ENCODE assay signal across 13 cellular contexts in genomic region chr6:28317866-28318265, GRCh38. TPM values are rescaled to one million over a fixed set of nuclear protein-coding genes. Genes with fewer than 3 reads are reported as not detected.
A peak's percentile ranks its signal among the peaks of the same experiment; 100 is the strongest.
DNase-seq lines count a peak whose midpoint lies in the region; ATAC-seq, FAIRE-seq and TF ChIP-seq lines count a peak whose summit lies in the region.
"Not testable (repeated sequence)": the region's sequence is repeated elsewhere in the genome, so short reads cannot be mapped to it uniquely, and the experiment has no call there.
"Had no signal": no experiment of that assay in that cellular context is flagged by ENCODE, and none has a peak within 500 bp of the region (broad histone marks: within the 10 kb centered on the region; RNA-seq: fewer than 3 reads in every experiment).

No MANE protein-coding gene starts in this region.

- not testable (repeated sequence) for H2BK120ac ChIP-seq in IMR-90 (ENCODE audit: low read depth, low read length)

- not testable (repeated sequence) for TF ChIP-seq RAD21 in IMR-90 (IDR thresholded peaks at IDR 0.05; ENCODE audit: low read length)

- not testable (repeated sequence) for H2BK5ac ChIP-seq in IMR-90 (ENCODE audit: low read depth, low read length, poor library complexity, severe bottlenecking)

- DNase-seq in ELR (ENCODE audit: low read depth) = peak; percentile 57
- peak; percentile 68 for DNase-seq in HCEC 1CT
- DNase-seq in IMR-90 = peak; percentile 17
- peak; percentile 59 for DNase-seq in RKO (ENCODE audit: low spot score)
- not testable (repeated sequence) for DNase-seq in astrocyte (ENCODE audit: low read depth)
- DNase-seq in fibroblast of mammary gland (ENCODE audit: low read depth) = peak; percentile 61
- peak; percentile 14 for DNase-seq in iris pigment epithelial cell (ENCODE audit: low read depth)

- not testable (repeated sequence) for H3K36me3 ChIP-seq in IMR-90 (ENCODE audit: control insufficient read depth, insufficient read depth, low read length); astrocyte (ENCODE audit: insufficient read depth, low read length)

- not testable (repeated sequence) for H2AFZ ChIP-seq in IMR-90 (replicated peaks; ENCODE audit: low read length, poor library complexity); astrocyte (ENCODE audit: low read depth, low read length)

- not testable (repeated sequence) for H3K9me3 Mint-ChIP-seq in astrocyte (ENCODE audit: unreplicated experiment)

- not testable (repeated sequence) for H3K56ac ChIP-seq in IMR-90 (ENCODE audit: extremely low read depth, insufficient read depth, low read length)

- not testable (repeated sequence) for H3K4me1 Mint-ChIP-seq in astrocyte (ENCODE audit: low read depth, unreplicated experiment)

- intact Hi-C loops in IMR-90 (cut with micrococcal nuclease) = not testable (repeated sequence)

- H3K27ac Mint-ChIP-seq in astrocyte (ENCODE audit: unreplicated experiment) = not testable (repeated sequence)

- not testable (repeated sequence) for H3K9me1 ChIP-seq in IMR-90 (ENCODE audit: insufficient read depth, low read length)

- not testable (repeated sequence) for H4K20me1 ChIP-seq in IMR-90 (ENCODE audit: insufficient read depth, low read length); astrocyte (ENCODE audit: insufficient read depth, low read length)

- H3K23ac ChIP-seq in IMR-90 (ENCODE audit: low read depth, low read length) = not testable (repeated sequence)

- H3K4me3 ChIP-seq in IMR-90 (ENCODE audit: insufficient read depth, low read depth, low read length); astrocyte (ENCODE audit: insufficient read depth, low read depth, low read length); fibroblast of mammary gland (ENCODE audit: control insufficient read depth, low read depth, low read length): not testable (repeated sequence)

- H3K4me2 ChIP-seq in IMR-90 (ENCODE audit: low read depth, low read length); astrocyte (ENCODE audit: low read length): not testable (repeated sequence)

- not testable (repeated sequence) for H3K4me3 Mint-ChIP-seq in astrocyte (ENCODE audit: unreplicated experiment)

- not testable (repeated sequence) for ATAC-seq in IMR-90 (ENCODE audit: low read depth)

- not testable (repeated sequence) for H3K18ac ChIP-seq in IMR-90 (ENCODE audit: low read depth, low read length)

- not testable (repeated sequence) for H2BK15ac ChIP-seq in IMR-90 (ENCODE audit: low read depth, low read length)

- not testable (repeated sequence) for H3K27ac ChIP-seq in IMR-90 (ENCODE audit: insufficient read depth, low read length); astrocyte (ENCODE audit: low read depth, low read length)

- not testable (repeated sequence) for H3K79me1 ChIP-seq in IMR-90 (ENCODE audit: low read depth in 1 of 2, low read length in 2 of 2)

- H4K91ac ChIP-seq in IMR-90 (ENCODE audit: insufficient read depth, low read depth, low read length) = not testable (repeated sequence)

- not testable (repeated sequence) for H3K4ac ChIP-seq in IMR-90 (ENCODE audit: low read depth, low read length)

- CTCF ChIA-PET in IMR-90 (lab: Yijun Ruan, JAX) = interaction anchor here (1.4 kb wide), 1 partner anchor 18 kb away, joined by 4 read pairs; no protein-coding TSS in a partner anchor

- not testable (repeated sequence) for BruUV-seq in IMR-90 (replicated peaks; lab: Mats Ljungman, UMichigan)

- not testable (repeated sequence) for H3K9ac ChIP-seq in IMR-90 (ENCODE audit: low read depth, low read length); astrocyte (ENCODE audit: low read length)

- not testable (repeated sequence) for H2BK20ac ChIP-seq in IMR-90 (ENCODE audit: low read depth, low read length)

- FAIRE-seq in astrocyte (lab: Jason Lieb, UNC) = peak; percentile 17

- H3K79me2 ChIP-seq in astrocyte (ENCODE audit: insufficient read depth, low read length) = not testable (repeated sequence)

- H3K4me1 ChIP-seq in IMR-90 (ENCODE audit: control insufficient read depth, insufficient read depth, low read length); astrocyte (ENCODE audit: insufficient read depth, low read length): not testable (repeated sequence)

- H3K27me3 Mint-ChIP-seq in astrocyte (ENCODE audit: low read depth, unreplicated experiment) = not testable (repeated sequence)

- not testable (repeated sequence) for H4K8ac ChIP-seq in IMR-90 (ENCODE audit: low read depth in 2 of 2, low read length in 2 of 2)

- H3K14ac ChIP-seq in IMR-90 (replicated peaks; ENCODE audit: low read depth, low read length) = not testable (repeated sequence)

- not testable (repeated sequence) for H2AK9ac ChIP-seq in IMR-90 (replicated peaks; ENCODE audit: low read depth, low read length, poor library complexity)

- not testable (repeated sequence) for H3K27me3 ChIP-seq in IMR-90 (ENCODE audit: control insufficient read depth, insufficient read depth, low read length); astrocyte (ENCODE audit: insufficient read depth, low read length)

- not testable (repeated sequence) for TF ChIP-seq POLR2A in IMR-90 (IDR thresholded peaks at IDR 0.05; ENCODE audit: low read depth, low read length)

- in situ Hi-C loops in IMR-90 (cut with MboI; ENCODE audit: low sequenced_read_pairs) = not testable (repeated sequence)

- dilution Hi-C loops in IMR-90 (cut with HindIII; ENCODE audit: low sequenced_read_pairs, unreplicated experiment) = not testable (repeated sequence)

- not testable (repeated sequence) for H2AK5ac ChIP-seq in IMR-90 (ENCODE audit: low read depth, low read length)

- not testable (repeated sequence) for TF ChIP-seq CTCF in IMR-90 (conservative IDR thresholded peaks at IDR 0.05; ENCODE audit: low read depth, low read length); astrocyte (IDR thresholded peaks at IDR 0.05; ENCODE audit: insufficient read depth, low read depth, low read length); fibroblast of mammary gland (conservative IDR thresholded peaks at IDR 0.05; ENCODE audit: control insufficient read depth, insufficient read depth, low read depth, low read length)

- H3K9me3 ChIP-seq in IMR-90 (ENCODE audit: control insufficient read depth, insufficient read depth, low read length); astrocyte (ENCODE audit: insufficient read depth, low read depth, low read length): not testable (repeated sequence)

- WGBS in IMR-90 (ENCODE audit: extremely low coverage in 2 of 2, insufficient read length in 1 of 2), 2 experiments = 88% methylated on average over 3 of the region's 8 CpGs; no CpG with 5 or more reads in 1 of the 2 experiments

- POLR2A ChIA-PET in IMR-90 (lab: Charles Lee; ENCODE audit: unreplicated experiment) = not testable (repeated sequence)

- H4K5ac ChIP-seq in IMR-90 (ENCODE audit: low read depth, low read length) = not testable (repeated sequence)

- H3K36me3 Mint-ChIP-seq in astrocyte (ENCODE audit: low read depth, unreplicated experiment) = not testable (repeated sequence)

RNA-seq across cellular contexts. Expression of gene ZSCAN31, which starts 18.1 kb away (rescaled TPM):
- 4.2 and 4.7 TPM in 2 replicates for total RNA-seq in IMR-90 (2012; rRNA removed)
- polyA plus RNA-seq in IMR-90 (2012; rRNA removed) = 1.2 and 1.4 TPM in 2 replicates
- 0.43 and 0.44 TPM in 2 replicates for polyA plus RNA-seq in IMR-90 (2012; cell fraction: cytosol; rRNA removed)
- polyA plus RNA-seq in IMR-90 (2012; cell fraction: nucleus; rRNA removed; ENCODE audit: low replicate concordance) = 0.54 and 1.6 TPM in 2 replicates
- 1.1 and 1.6 TPM in 2 replicates for total RNA-seq in astrocyte

RNA-seq across cellular contexts. Expression of gene ZKSCAN3, which starts 31.9 kb away (rescaled TPM):
- 4.4 and 4.8 TPM in 2 replicates for total RNA-seq in IMR-90 (2012; rRNA removed)
- polyA plus RNA-seq in IMR-90 (2012; rRNA removed) = 2.1 and 3.7 TPM in 2 replicates
- 0.87 and 0.94 TPM in 2 replicates for polyA plus RNA-seq in IMR-90 (2012; cell fraction: cytosol; rRNA removed)
- 1.2 and 5.0 TPM in 2 replicates for polyA plus RNA-seq in IMR-90 (2012; cell fraction: nucleus; rRNA removed; ENCODE audit: low replicate concordance)
- total RNA-seq in astrocyte = 7.6 and 8.0 TPM in 2 replicates

RNA-seq across cellular contexts. Expression of gene PGBD1, which starts 36.5 kb away (rescaled TPM):
- total RNA-seq in IMR-90 (2012; rRNA removed) (6.3 and 6.9 TPM in 2 replicates), astrocyte (7.9 and 8.1 TPM in 2 replicates)
- polyA plus RNA-seq in IMR-90 (2012; rRNA removed) = 3.3 and 3.9 TPM in 2 replicates
- 1.1 and 1.5 TPM in 2 replicates for polyA plus RNA-seq in IMR-90 (2012; cell fraction: cytosol; rRNA removed)
- 2.2 and 4.3 TPM in 2 replicates for polyA plus RNA-seq in IMR-90 (2012; cell fraction: nucleus; rRNA removed; ENCODE audit: low replicate concordance)

RNA-seq across cellular contexts. Expression of gene ZSCAN26, which starts 50.9 kb away (rescaled TPM):
- total RNA-seq in IMR-90 (2012; rRNA removed) (22.8 and 42.1 TPM in 2 replicates), astrocyte (12.0 and 15.9 TPM in 2 replicates)
- 12.8 and 13.1 TPM in 2 replicates for polyA plus RNA-seq in IMR-90 (2012; rRNA removed)
- polyA plus RNA-seq in IMR-90 (2012; cell fraction: cytosol; rRNA removed) = 2.2 and 4.8 TPM in 2 replicates
- polyA plus RNA-seq in IMR-90 (2012; cell fraction: nucleus; rRNA removed; ENCODE audit: low replicate concordance) = 11.2 and 46.2 TPM in 2 replicates

RNA-seq across cellular contexts. Expression of gene NKAPL, which starts 58.8 kb away (rescaled TPM):
- total RNA-seq in IMR-90 (2012; rRNA removed) = 0.54 and 0.83 TPM in 2 replicates
- 0.49 and 0.51 TPM in 2 replicates for polyA plus RNA-seq in IMR-90 (2012; rRNA removed)
- polyA plus RNA-seq in IMR-90 (2012; cell fraction: cytosol; rRNA removed) = 0.27 and 0.32 TPM in 2 replicates
- polyA plus RNA-seq in IMR-90 (2012; cell fraction: nucleus; rRNA removed; ENCODE audit: low replicate concordance) = 0.12 and 0.21 TPM in 2 replicates
- total RNA-seq in astrocyte = not detected in 2 replicates
- total RNA-seq: CD4-positive, alpha-beta T cell; H1; H9; HFFc6 had no signal
- polyA plus RNA-seq: A549; CD8-positive, alpha-beta memory T cell had no signal
